ENCODE assay signal across 8 cellular contexts in the genomic region with DNA sequence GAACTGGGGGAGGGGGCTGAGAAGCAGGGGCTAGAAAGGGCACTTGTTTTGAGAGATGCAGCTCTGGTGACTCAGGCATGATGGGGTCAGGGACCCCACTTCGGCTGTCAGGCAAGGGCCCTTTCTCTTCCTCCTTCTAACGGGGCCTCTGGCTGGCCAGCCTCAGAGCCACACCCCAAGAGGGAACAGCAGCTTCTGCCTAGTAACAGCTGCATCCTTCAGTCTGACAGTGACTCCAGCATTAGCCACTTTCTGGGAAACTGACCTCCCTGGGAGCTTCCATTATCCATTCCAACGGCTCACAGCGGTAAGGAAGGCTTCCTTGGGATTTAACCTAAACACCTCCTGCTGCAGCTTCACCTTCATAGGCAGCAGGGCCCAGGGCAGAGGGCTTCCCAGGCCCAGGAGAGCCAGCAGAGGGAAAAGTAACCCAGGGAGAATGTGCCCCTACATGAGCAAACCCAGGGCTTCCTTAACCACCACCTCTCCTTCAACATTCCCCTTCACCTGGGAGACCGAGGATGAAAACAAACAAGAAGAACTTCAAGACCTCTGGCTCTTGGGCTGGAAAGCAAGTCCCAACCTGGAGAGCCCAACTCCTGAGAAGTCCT. TPM values are rescaled to one million over a fixed set of nuclear protein-coding genes. Genes with fewer than 3 reads are reported as not detected.
A peak's percentile ranks its signal among the peaks of the same experiment; 100 is the strongest.
DNase-seq lines count a peak whose midpoint lies in the region; ATAC-seq and TF ChIP-seq lines count a peak whose summit lies in the region.

No MANE protein-coding gene starts in this region.

- peaks cover 58% of the 10 kb centered on the region for H3K4me1 Mint-ChIP-seq in GM23338

- H3K27ac ChIP-seq in GM23338 (ENCODE audit: low read depth) (no peak overlapping the region; the same call in 1 of the 2 replicates), gastrocnemius medialis (peak overlapping the region; percentile 53 to 96 (median 90))

- H3F3A ChIP-seq in GM23338 (replicated peaks; ENCODE audit: low read depth), result 0 out of 2 replicates have a peak, but pooled peaks cover 6% of the 10 kb centered on the region

- peaks cover 71% of the 10 kb centered on the region for H3K79me2 ChIP-seq in GM23338 (replicated peaks; ENCODE audit: insufficient read depth)

- H2AFZ ChIP-seq in GM23338, result no peak overlapping the region

- H3K27ac Mint-ChIP-seq in GM23338, result no peak overlapping the region

- no peak for TF ChIP-seq POLR2A in gastrocnemius medialis (IDR thresholded peaks at IDR 0.05)

- peaks cover 7% of the 10 kb centered on the region for H3K36me3 Mint-ChIP-seq in GM23338 (ENCODE audit: low read depth)

- H3K4me1 ChIP-seq in GM23338 (ENCODE audit: insufficient read depth) (peaks cover 44% of the 10 kb centered on the region), gastrocnemius medialis (peaks cover 54 to 75% of the 10 kb centered on the region in 2 donors)

- ATAC-seq in GM23338 (peak; percentile 6), left ventricle myocardium superior (peak; percentile 6), gastrocnemius medialis (peak in 1 of 2 donors; percentile 37), HG02642 (IDR thresholded peaks at IDR 0.05; ENCODE audit: poor library complexity, unreplicated experiment) (no peak), HG03045 (IDR thresholded peaks at IDR 0.05; ENCODE audit: unreplicated experiment) (no peak)

- H3K9me2 ChIP-seq in GM23338 (ENCODE audit: insufficient read depth), result no peaks in the 10 kb centered on the region

- H3K9me3 ChIP-seq in gastrocnemius medialis, result no peaks in the 10 kb centered on the region

- DNase-seq in GM23338 (ENCODE audit: low spot score) (peak; percentile 27), left ventricle myocardium superior (peak; percentile 68), gastrocnemius medialis (peak in 1 of 2 donors; percentile 52), NCI-H2196 treated with DMSO at 0.1 percent for 48 hours (lab: John Stamatoyannopoulos, UW; ENCODE audit: unreplicated experiment) (no peak), RPMI8226 (no peak)

- in situ Hi-C loops in gastrocnemius medialis (cut with MboI; ENCODE audit: low sequenced_read_pairs in 4 of 4), result no loop called here

- H3K36me3 ChIP-seq in GM23338 (ENCODE audit: insufficient read depth), result no peaks in the 10 kb centered on the region
- H3K36me3 ChIP-seq in gastrocnemius medialis, result no peaks in the 10 kb centered on the region

- intact Hi-C loops in left ventricle myocardium superior (cut with micrococcal nuclease), result no loop called here
- intact Hi-C loops in gastrocnemius medialis (cut with DNase I; ENCODE audit: low total_unique reads), result loop anchor here (5.0 kb wide), 2 partner anchors 43 to 83 kb away; a partner anchor contains a TSS

- TF ChIP-seq CTCF in GM23338 (conservative IDR thresholded peaks at IDR 0.05; ENCODE audit: low read depth in 2 of 2) (no peak), WI38 (IDR thresholded peaks at IDR 0.05; ENCODE audit: low read depth, low read length) (no peak), gastrocnemius medialis (IDR thresholded peaks at IDR 0.05 in 4 of 5, conservative IDR thresholded peaks at IDR 0.05 in 1 of 5) (no peak)

- H4K20me1 ChIP-seq in GM23338 (replicated peaks; ENCODE audit: insufficient read depth), result peaks cover 12% of the 10 kb centered on the region

- H3K27me3 Mint-ChIP-seq in GM23338 (ENCODE audit: insufficient read depth, low read depth, poor library complexity), result peaks cover 15% of the 10 kb centered on the region

- peak overlapping the region; percentile 41 for H3K4me2 ChIP-seq in GM23338

- peak overlapping the region; percentile 35; the same call in 1 of the 3 replicates for H3K4me3 Mint-ChIP-seq in GM23338

- H3K4me3 ChIP-seq in GM23338 (no peak overlapping the region), WI38 (ENCODE audit: low read depth, low read length) (peak overlapping the region; percentile 91), gastrocnemius medialis (peak overlapping the region in 2 of 4 donors; percentile 14 to 19)

- no peaks in the 10 kb centered on the region for H3K9me3 Mint-ChIP-seq in GM23338

- H3K27me3 ChIP-seq in GM23338 (ENCODE audit: insufficient read depth) (no peaks in the 10 kb centered on the region), gastrocnemius medialis (no peaks in the 10 kb centered on the region)

TF ChIP-seq in GM23338, 12 proteins besides CTCF, POLR2A, EP300 and RAD21 (continues in another document):
- no peak for TF ChIP-seq EZH2phosphoT487 (IDR thresholded peaks at IDR 0.05; ENCODE audit: unreplicated experiment)
- TF ChIP-seq POLR2AphosphoS5 (IDR thresholded peaks at IDR 0.05; ENCODE audit: low read depth), result no peak
- TF ChIP-seq NANOG (IDR thresholded peaks at IDR 0.05; ENCODE audit: borderline replicate concordance), result no peak
- TF ChIP-seq EZH2 (IDR thresholded peaks at IDR 0.05; ENCODE audit: low read depth, unreplicated experiment), result no peak
- TF ChIP-seq JUNB (IDR thresholded peaks at IDR 0.05; ENCODE audit: unreplicated experiment), result no peak
- no peak for TF ChIP-seq ZNF331 (CRISPR knock-in tag; IDR thresholded peaks at IDR 0.05; ENCODE audit: low read depth)
- TF ChIP-seq CREB1 (CRISPR knock-in tag; IDR thresholded peaks at IDR 0.05; ENCODE audit: low read depth), result no peak
- TF ChIP-seq, protein P1, sequence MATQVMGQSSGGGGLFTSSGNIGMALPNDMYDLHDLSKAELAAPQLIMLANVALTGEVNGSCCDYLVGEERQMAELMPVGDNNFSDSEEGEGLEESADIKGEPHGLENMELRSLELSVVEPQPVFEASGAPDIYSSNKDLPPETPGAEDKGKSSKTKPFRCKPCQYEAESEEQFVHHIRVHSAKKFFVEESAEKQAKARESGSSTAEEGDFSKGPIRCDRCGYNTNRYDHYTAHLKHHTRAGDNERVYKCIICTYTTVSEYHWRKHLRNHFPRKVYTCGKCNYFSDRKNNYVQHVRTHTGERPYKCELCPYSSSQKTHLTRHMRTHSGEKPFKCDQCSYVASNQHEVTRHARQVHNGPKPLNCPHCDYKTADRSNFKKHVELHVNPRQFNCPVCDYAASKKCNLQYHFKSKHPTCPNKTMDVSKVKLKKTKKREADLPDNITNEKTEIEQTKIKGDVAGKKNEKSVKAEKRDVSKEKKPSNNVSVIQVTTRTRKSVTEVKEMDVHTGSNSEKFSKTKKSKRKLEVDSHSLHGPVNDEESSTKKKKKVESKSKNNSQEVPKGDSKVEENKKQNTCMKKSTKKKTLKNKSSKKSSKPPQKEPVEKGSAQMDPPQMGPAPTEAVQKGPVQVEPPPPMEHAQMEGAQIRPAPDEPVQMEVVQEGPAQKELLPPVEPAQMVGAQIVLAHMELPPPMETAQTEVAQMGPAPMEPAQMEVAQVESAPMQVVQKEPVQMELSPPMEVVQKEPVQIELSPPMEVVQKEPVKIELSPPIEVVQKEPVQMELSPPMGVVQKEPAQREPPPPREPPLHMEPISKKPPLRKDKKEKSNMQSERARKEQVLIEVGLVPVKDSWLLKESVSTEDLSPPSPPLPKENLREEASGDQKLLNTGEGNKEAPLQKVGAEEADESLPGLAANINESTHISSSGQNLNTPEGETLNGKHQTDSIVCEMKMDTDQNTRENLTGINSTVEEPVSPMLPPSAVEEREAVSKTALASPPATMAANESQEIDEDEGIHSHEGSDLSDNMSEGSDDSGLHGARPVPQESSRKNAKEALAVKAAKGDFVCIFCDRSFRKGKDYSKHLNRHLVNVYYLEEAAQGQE (IDR thresholded peaks at IDR 0.05; ENCODE audit: unreplicated experiment), result no peak

RNA-seq across cellular contexts. Expression of a gene that starts 2.7 kb away (rescaled TPM):
- total RNA-seq in GM23338 (2014; rRNA removed; shearing (Covaris generic)), result 30.0 and 37.0 TPM in 2 replicates
- polyA plus RNA-seq in GM23338 (2016; fragmentation: Nextera tagmentation; extraction: Ambion mirVana), result 10.2 TPM in 2 replicates
- total RNA-seq in left ventricle myocardium superior (32.3 TPM), gastrocnemius medialis (10 to 100 TPM in 3 of 4 donors, 1 to 10 TPM in 1; 8.4 to 15.5 (median 10.4) TPM)

RNA-seq across cellular contexts. Expression of a gene that starts 17.4 kb away (rescaled TPM):
- 1.8 and 2.1 TPM in 2 replicates for total RNA-seq in GM23338 (2014; rRNA removed; shearing (Covaris generic))
- 0.89 and 1.4 TPM in 2 replicates for polyA plus RNA-seq in GM23338 (2016; fragmentation: Nextera tagmentation; extraction: Ambion mirVana)
- total RNA-seq in left ventricle myocardium superior (2.7 TPM), gastrocnemius medialis (1 to 10 TPM; 1.2 to 2.7 (median 2.3) TPM)

Comparison
In these comparisons a context has a peak if more than half of its experiments do, and no peak if none do; other contexts are left out.
1. ATAC-seq: peak in GM23338 (single experiment) and left ventricle myocardium superior (single experiment); none in HG02642 (single experiment) and HG03045 (single experiment).
2. DNase-seq: peak in GM23338 (single experiment) and left ventricle myocardium superior (single experiment); none in NCI-H2196 treated with DMSO at 0.1 percent for 48 hours (single experiment) and RPMI8226 (single experiment).